Comparison of ENCODE assay signal across 1 cellular context in genomic region chr10:75613685-75614587, GRCh38.
TF ChIP-seq lines count a peak whose summit lies in the region.

No MANE protein-coding gene starts in this region.

TF ChIP-seq in HEK293, 187 proteins besides CTCF, POLR2A, EP300 and RAD21 (continued from another document and continues in another):
- TF ChIP-seq ZNF580 (tag by site-specific recombination; IDR thresholded peaks at IDR 0.05) (peak; percentile 99), ZNF394 (tag by site-specific recombination; IDR thresholded peaks at IDR 0.05; ENCODE audit: borderline replicate concordance) (peak; percentile 52; the same call in 1 of the 2 replicates), ZNF302 (tag by site-specific recombination; IDR thresholded peaks at IDR 0.05; ENCODE audit: low read depth) (0 out of 2 replicates have a peak, but pooled peaks have one; percentile 58), TCF7L2 (IDR thresholded peaks at IDR 0.05; ENCODE audit: borderline replicate concordance, low read depth, low read length) (peak; percentile 100), ZBTB21 (tag by site-specific recombination; IDR thresholded peaks at IDR 0.05) (peak; percentile 28; the same call in 1 of the 2 replicates), ZNF132 (tag by site-specific recombination; IDR thresholded peaks at IDR 0.05; ENCODE audit: borderline replicate concordance) (no peak), ZBTB11 (tag by site-specific recombination; conservative IDR thresholded peaks at IDR 0.05; ENCODE audit: low read depth) (no peak; the same call in 1 of the 2 replicates), ZNF280C (tag by site-specific recombination; IDR thresholded peaks at IDR 0.05) (no peak), SALL2 (tag by site-specific recombination; IDR thresholded peaks at IDR 0.05; ENCODE audit: borderline replicate concordance) (no peak), ZNF610 (tag by site-specific recombination; IDR thresholded peaks at IDR 0.05; ENCODE audit: borderline replicate concordance) (peak; percentile 71), ATF2 (tag by site-specific recombination; IDR thresholded peaks at IDR 0.05; ENCODE audit: low read depth) (peak; percentile 66), GLI2 (tag by site-specific recombination; IDR thresholded peaks at IDR 0.05; ENCODE audit: borderline replicate concordance, low read depth) (peak; percentile 99), ZSCAN23 (tag by site-specific recombination; IDR thresholded peaks at IDR 0.05) (0 out of 2 replicates have a peak, but pooled peaks have one; percentile 75), KLF16 (tag by site-specific recombination; IDR thresholded peaks at IDR 0.05) (peak; percentile 67), ZNF692 (tag by site-specific recombination; IDR thresholded peaks at IDR 0.05) (peak; percentile 75), ELK4 (IDR thresholded peaks at IDR 0.05; ENCODE audit: borderline replicate concordance, low read depth, low read length) (no peak), ZNF555 (tag by site-specific recombination; conservative IDR thresholded peaks at IDR 0.05) (no peak), ZNF311 (tag by site-specific recombination; IDR thresholded peaks at IDR 0.05; ENCODE audit: borderline replicate concordance) (no peak), ZBTB44 (tag by site-specific recombination; IDR thresholded peaks at IDR 0.05) (peak; percentile 94), ZBTB10 (tag by site-specific recombination; IDR thresholded peaks at IDR 0.05) (no peak), KLF8 (tag by site-specific recombination; IDR thresholded peaks at IDR 0.05) (no peak; the same call in 1 of the 2 replicates), TRIM28 (IDR thresholded peaks at IDR 0.05; ENCODE audit: borderline replicate concordance, low read length) (peak; percentile 88), PATZ1 (tag by site-specific recombination; IDR thresholded peaks at IDR 0.05) (peak; percentile 52; the same call in 1 of the 2 replicates), PRDM2 (tag by site-specific recombination; IDR thresholded peaks at IDR 0.05; ENCODE audit: borderline replicate concordance) (no peak)
